In genomic region chr5:6712136-6712581, GRCh38 we compare ENCODE assay signal across 8 cellular contexts. TPM values are rescaled to one million over a fixed set of nuclear protein-coding genes. Genes with fewer than 3 reads are reported as not detected.
DNase-seq lines count a peak whose midpoint lies in the region; ATAC-seq and TF ChIP-seq lines count a peak whose summit lies in the region.

No MANE protein-coding gene starts in this region.

- under 1% methylated on average over 37 of the region's 37 CpGs for WGBS in HUES64
- 0% methylated on average over 16 of the region's 37 CpGs for WGBS in SK-N-SH (ENCODE audit: low lambda C conversion rate)
- WGBS in prostate gland, result 1% methylated on average over 37 of the region's 37 CpGs

- H3K36me3 Mint-ChIP-seq in activated naive CD8-positive, alpha-beta T cell treated with anti-CD3 and anti-CD28 coated beads, Interleukin-2, amount 50 U/mL, for 24 hours (ENCODE audit: low read depth), result peaks cover 17% of the 10 kb centered on the region

- POLR2A ChIA-PET in SK-N-SH (lab: Yijun Ruan, JAX), result interaction anchor here (1.8 kb wide), 1 partner anchor 79 kb away, joined by 6 read pairs; the partner anchor contains the start of genes NSUN2 and SRD5A1

- peaks cover 30% of the 10 kb centered on the region for H3K79me2 ChIP-seq in SK-N-SH (ENCODE audit: insufficient read depth)

- H3K9ac ChIP-seq in BLaER1 treated with 17β-estradiol and CSF1 and Interleukin-3, amounts not matched to agents 10 nM and 100 nM, result peak overlapping the region; percentile 83 to 94 (median 92)
- H3K9ac ChIP-seq in HUES64 (ENCODE audit: low read depth, low read length), result peak overlapping the region; percentile 81
- H3K9ac ChIP-seq in SK-N-SH, result peak overlapping the region; percentile 94

- peak; percentile 7 for TF ChIP-seq POLR2A in prostate gland (IDR thresholded peaks at IDR 0.05)

- H3K4me1 ChIP-seq in BLaER1 treated with 17β-estradiol and CSF1 and Interleukin-3, amounts not matched to agents 10 nM and 100 nM, result peaks cover 30 to 45% (median 35%) of the 10 kb centered on the region in 10 experiments
- peaks cover 17% of the 10 kb centered on the region for H3K4me1 ChIP-seq in HUES64 (ENCODE audit: insufficient read depth, low read length)
- H3K4me1 ChIP-seq in SK-N-SH (ENCODE audit: control insufficient read depth in 1 of 2, insufficient read depth in 2 of 2, low read depth in 1 of 2, low read length in 1 of 2), result peaks cover 11 to 29% of the 10 kb centered on the region in 2 experiments; a peak in 3 of 4 replicates
- peaks cover 12% of the 10 kb centered on the region for H3K4me1 ChIP-seq in prostate gland (replicated peaks)

- H3K4me3 ChIP-seq in BLaER1 treated with 17β-estradiol and CSF1 and Interleukin-3, amounts not matched to agents 10 nM and 100 nM, result peak overlapping the region; percentile 69 to 90 (median 85)
- H3K4me3 ChIP-seq in HUES64 (ENCODE audit: low read length) (peak overlapping the region; percentile 76), SK-N-SH (ENCODE audit: low read depth in 2 of 2, low read length in 1 of 2) (peak overlapping the region; percentile 80 to 85), prostate gland (peak overlapping the region; percentile 61 to 67)

- H3K4me2 ChIP-seq in BLaER1 treated with 17β-estradiol and CSF1 and Interleukin-3, amounts not matched to agents 10 nM and 100 nM, result peak overlapping the region; percentile 69 to 98 (median 92)
- peak overlapping the region; percentile 99 for H3K4me2 ChIP-seq in SK-N-SH

- H3K27ac Mint-ChIP-seq in activated naive CD8-positive, alpha-beta T cell treated with anti-CD3 and anti-CD28 coated beads, Interleukin-2, amount 50 U/mL, for 24 hours, result peak overlapping the region; percentile 94

- peak overlapping the region; percentile 82 for H3K4me3 Mint-ChIP-seq in activated naive CD8-positive, alpha-beta T cell treated with anti-CD3 and anti-CD28 coated beads, Interleukin-2, amount 50 U/mL, for 24 hours

- no peaks in the 10 kb centered on the region for H3K9me3 ChIP-seq in BLaER1 treated with 17β-estradiol and CSF1 and Interleukin-3, amounts not matched to agents 10 nM and 100 nM (replicated peaks in 1 of 11)
- H3K9me3 ChIP-seq in HUES64 (ENCODE audit: insufficient read depth, low read depth, low read length) (no peaks in the 10 kb centered on the region), SK-N-SH (no peaks in the 10 kb centered on the region), prostate gland (no peaks in the 10 kb centered on the region)

- H2AFZ ChIP-seq in SK-N-SH (ENCODE audit: low read depth), result peak overlapping the region; percentile 85

- H4K20me1 ChIP-seq in BLaER1 treated with 17β-estradiol and CSF1 and Interleukin-3, amounts not matched to agents 10 nM and 100 nM, result peaks cover 25 to 31% (median 31%) of the 10 kb centered on the region in 11 experiments
- peaks cover 27% of the 10 kb centered on the region for H4K20me1 ChIP-seq in SK-N-SH (ENCODE audit: insufficient read depth)

- peaks cover 20% of the 10 kb centered on the region for H3F3A ChIP-seq in SK-N-SH (replicated peaks; ENCODE audit: insufficient read depth)

- no peaks in the 10 kb centered on the region for H3K9me3 Mint-ChIP-seq in activated naive CD8-positive, alpha-beta T cell treated with anti-CD3 and anti-CD28 coated beads, Interleukin-2, amount 50 U/mL, for 24 hours

- intact Hi-C loops in left cardiac atrium (cut with DNase I) (loop anchor here in 1 of 2 donors (5.0 kb wide), 1 partner anchor 80 kb away; the partner anchor contains the start of genes NSUN2 and SRD5A1), prostate gland (cut with DNase I) (loop anchor here (2.0 to 10.0 kb wide), 2 partner anchors 79 to 1217 kb away; partner anchors contain the start of genes NSUN2 and SRD5A1)

- ATAC-seq in GM19395 (IDR thresholded peaks at IDR 0.05; ENCODE audit: unreplicated experiment), result peak; percentile 28
- ATAC-seq in activated naive CD8-positive, alpha-beta T cell treated with anti-CD3 and anti-CD28 coated beads, Interleukin-2, amount 50 U/mL, for 24 hours, result peak; percentile 21
- peak; percentile 9 to 35 for ATAC-seq in left cardiac atrium
- no peak for ATAC-seq in GM18858 (IDR thresholded peaks at IDR 0.05; ENCODE audit: unreplicated experiment)

- H3K4me1 Mint-ChIP-seq in activated naive CD8-positive, alpha-beta T cell treated with anti-CD3 and anti-CD28 coated beads, Interleukin-2, amount 50 U/mL, for 24 hours, result peaks cover 28% of the 10 kb centered on the region

- H3K27ac ChIP-seq in BLaER1 treated with 17β-estradiol and CSF1 and Interleukin-3, amounts not matched to agents 10 nM and 100 nM, result peak overlapping the region; percentile 80 to 97 (median 92)
- H3K27ac ChIP-seq in HUES64 (ENCODE audit: low read depth, low read length) (peak overlapping the region; percentile 93), SK-N-SH (ENCODE audit: low read depth in 2 of 2, low read length in 1 of 2) (peak overlapping the region; percentile 94 to 98), prostate gland (peak overlapping the region; percentile 92 to 93)

- TF ChIP-seq RAD21 in SK-N-SH (IDR thresholded peaks at IDR 0.05; ENCODE audit: low read length), result no peak

- CTCF ChIA-PET in SK-N-SH (lab: Yijun Ruan, JAX), result interaction anchor here (0.9 to 1.6 kb wide), 5 partner anchors 14 to 59 kb away, joined by 3 to 5 read pairs (median 4); no protein-coding TSS in a partner anchor

- peaks cover 0 to 14% (median 11%) of the 10 kb centered on the region in 11 experiments; a peak in 11 of 22 replicates for H3K36me3 ChIP-seq in BLaER1 treated with 17β-estradiol and CSF1 and Interleukin-3, amounts not matched to agents 10 nM and 100 nM
- H3K36me3 ChIP-seq in HUES64 (ENCODE audit: insufficient read depth, low read length) (no peaks in the 10 kb centered on the region; the same call in 1 of the 2 replicates), SK-N-SH (replicated peaks in 1 of 2; ENCODE audit: control insufficient read depth in 1 of 2, insufficient read depth in 2 of 2, low read length in 1 of 2) (no peaks in the 10 kb centered on the region), prostate gland (no peaks in the 10 kb centered on the region)

- TF ChIP-seq EP300 in SK-N-SH (IDR thresholded peaks at IDR 0.05; ENCODE audit: borderline replicate concordance in 1 of 2, low read depth in 1 of 2, low read length in 1 of 2), result no peak

- H3K27me3 ChIP-seq in BLaER1 treated with 17β-estradiol and CSF1 and Interleukin-3, amounts not matched to agents 10 nM and 100 nM, result no peaks in the 10 kb centered on the region
- H3K27me3 ChIP-seq in HUES64 (ENCODE audit: insufficient read depth, low read length) (peaks cover 12% of the 10 kb centered on the region), SK-N-SH (ENCODE audit: insufficient read depth) (no peaks in the 10 kb centered on the region), prostate gland (replicated peaks; ENCODE audit: insufficient read depth) (no peaks in the 10 kb centered on the region)

- no peaks in the 10 kb centered on the region for H3K9me2 ChIP-seq in SK-N-SH

- DNase-seq in SK-N-SH (peak; percentile 66), left cardiac atrium (peak; percentile 60), prostate gland (ENCODE audit: low spot score) (peak; percentile 34)
- peak; percentile 59 for DNase-seq in activated naive CD8-positive, alpha-beta T cell treated with anti-CD3 and anti-CD28 coated beads, Interleukin-2, amount 50 U/mL, for 24 hours

- no peaks in the 10 kb centered on the region for H3K27me3 Mint-ChIP-seq in activated naive CD8-positive, alpha-beta T cell treated with anti-CD3 and anti-CD28 coated beads, Interleukin-2, amount 50 U/mL, for 24 hours

- TF ChIP-seq CTCF in SK-N-SH (IDR thresholded peaks at IDR 0.05) (0 out of 2 replicates have a peak, but pooled peaks have one; percentile 26), prostate gland (IDR thresholded peaks at IDR 0.05) (peak in 1 of 4 experiments; percentile 15)

TF ChIP-seq in SK-N-SH, 30 proteins besides CTCF, POLR2A, EP300 and RAD21 (continues in another document):
- TF ChIP-seq GATA2 (CRISPR knock-in tag; IDR thresholded peaks at IDR 0.05), result no peak
- no peak for TF ChIP-seq FOXJ3 (CRISPR knock-in tag; IDR thresholded peaks at IDR 0.05)
- TF ChIP-seq SMC3 (IDR thresholded peaks at IDR 0.05; ENCODE audit: low read depth, low read length), result no peak
- TF ChIP-seq USF1 (IDR thresholded peaks at IDR 0.05; ENCODE audit: borderline replicate concordance, low read depth), result no peak
- TF ChIP-seq FOSL2 (IDR thresholded peaks at IDR 0.05; ENCODE audit: borderline replicate concordance, low read depth), result no peak
- no peak for TF ChIP-seq IRF3 (IDR thresholded peaks at IDR 0.05; ENCODE audit: low read depth, low read length)

RNA-seq across cellular contexts. Expression of gene TENT4A, which starts 1.1 kb away (rescaled TPM):
- polyA plus RNA-seq in HUES64 (2013, experiment 1 of 2), result 12.8 TPM
- polyA plus RNA-seq in HUES64 (2013, experiment 2 of 2), result 14.6 TPM
- polyA plus RNA-seq in SK-N-SH (2012; rRNA removed), result 5.2 and 6.0 TPM in 2 replicates
- polyA plus RNA-seq in SK-N-SH (2012; cell fraction: cytosol; rRNA removed), result 4.2 and 4.5 TPM in 2 replicates
- polyA plus RNA-seq in SK-N-SH (2012; cell fraction: nucleus; rRNA removed), result 40.7 and 44.6 TPM in 2 replicates
- total RNA-seq in left cardiac atrium, result 10 to 100 TPM; 12.1 to 14.8 TPM
- 10 to 100 TPM; 12.9 to 40.4 TPM for total RNA-seq in prostate gland
